1 cellular context compared by ENCODE assay signal in the genomic region with DNA sequence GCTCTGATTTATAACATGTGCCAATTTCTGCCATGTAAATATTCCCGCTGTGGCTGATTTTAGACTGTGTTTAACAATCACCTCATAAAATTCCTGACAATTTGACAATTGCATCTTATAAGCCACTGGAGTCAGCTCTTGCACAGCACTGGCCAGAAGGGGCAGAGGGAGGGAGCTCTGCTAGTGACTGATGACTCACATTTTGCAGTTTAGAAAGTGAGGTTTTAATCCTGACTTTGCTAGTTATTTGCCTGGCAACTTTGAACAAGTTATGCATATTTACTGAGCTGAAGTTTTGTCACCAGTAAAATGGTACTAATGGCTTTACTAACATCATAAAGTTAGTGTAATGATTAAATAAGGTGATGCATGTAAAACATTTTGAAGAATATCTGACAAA.
TF ChIP-seq lines count a peak whose summit lies in the region.

No MANE protein-coding gene starts in this region.

TF ChIP-seq in GM23338, 12 proteins besides CTCF, POLR2A, EP300 and RAD21 (continued from another document):
- TF ChIP-seq ZNF462 (CRISPR knock-in tag; IDR thresholded peaks at IDR 0.05) (no peak), EZH2phosphoT487 (IDR thresholded peaks at IDR 0.05; ENCODE audit: unreplicated experiment) (no peak), JUNB (IDR thresholded peaks at IDR 0.05; ENCODE audit: unreplicated experiment) (no peak), STAT1 (IDR thresholded peaks at IDR 0.05; ENCODE audit: unreplicated experiment) (no peak), REST (IDR thresholded peaks at IDR 0.05; ENCODE audit: unreplicated experiment) (no peak), EZH2 (IDR thresholded peaks at IDR 0.05; ENCODE audit: low read depth, unreplicated experiment) (no peak), NANOG (IDR thresholded peaks at IDR 0.05; ENCODE audit: borderline replicate concordance) (no peak), CREB1 (CRISPR knock-in tag; IDR thresholded peaks at IDR 0.05; ENCODE audit: low read depth) (no peak), POLR2AphosphoS5 (IDR thresholded peaks at IDR 0.05; ENCODE audit: low read depth) (no peak)
- TF ChIP-seq, protein P1, sequence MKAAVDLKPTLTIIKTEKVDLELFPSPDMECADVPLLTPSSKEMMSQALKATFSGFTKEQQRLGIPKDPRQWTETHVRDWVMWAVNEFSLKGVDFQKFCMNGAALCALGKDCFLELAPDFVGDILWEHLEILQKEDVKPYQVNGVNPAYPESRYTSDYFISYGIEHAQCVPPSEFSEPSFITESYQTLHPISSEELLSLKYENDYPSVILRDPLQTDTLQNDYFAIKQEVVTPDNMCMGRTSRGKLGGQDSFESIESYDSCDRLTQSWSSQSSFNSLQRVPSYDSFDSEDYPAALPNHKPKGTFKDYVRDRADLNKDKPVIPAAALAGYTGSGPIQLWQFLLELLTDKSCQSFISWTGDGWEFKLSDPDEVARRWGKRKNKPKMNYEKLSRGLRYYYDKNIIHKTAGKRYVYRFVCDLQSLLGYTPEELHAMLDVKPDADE (IDR thresholded peaks at IDR 0.05), result no peak
